In genomic region chr2:159497256-159497655, GRCh38 we compare ENCODE assay signal across 8 cellular contexts.
DNase-seq lines count a peak whose midpoint lies in the region; ATAC-seq, FAIRE-seq and TF ChIP-seq lines count a peak whose summit lies in the region.

No MANE protein-coding gene starts in this region.

- H3K9me3 Mint-ChIP-seq in natural killer cell: no peaks in the 10 kb centered on the region

- H3K27ac Mint-ChIP-seq in natural killer cell: peak overlapping the region; percentile 10 to 47

- no peaks in the 10 kb centered on the region for H3K36me3 Mint-ChIP-seq in natural killer cell

- H3K36me3 ChIP-seq in Panc1 (ENCODE audit: control insufficient read depth, insufficient read depth, low read length): no peaks in the 10 kb centered on the region

- no peaks in the 10 kb centered on the region for H3K27me3 Mint-ChIP-seq in natural killer cell (ENCODE audit: low read depth in 2 of 2)

- no peak overlapping the region for H3K27ac ChIP-seq in Panc1 (ENCODE audit: low read length)

- ATAC-seq in Panc1 (peak; percentile 83), natural killer cell (peak in 2 of 3 donors; percentile 49 to 62), GM18861 (IDR thresholded peaks at IDR 0.05; ENCODE audit: unreplicated experiment) (no peak), HG02852 (IDR thresholded peaks at IDR 0.05; ENCODE audit: unreplicated experiment) (no peak), HG02981 (IDR thresholded peaks at IDR 0.05; ENCODE audit: unreplicated experiment) (no peak)

- no peak for DNase-seq in GM18507 (ENCODE audit: extremely low spot score, insufficient read length, low read depth)
- no peak for DNase-seq in Panc1 (ENCODE audit: low read depth, low spot score)
- peak; percentile 93 for DNase-seq in epithelial cell of esophagus (ENCODE audit: low read depth)
- DNase-seq in natural killer cell: no peak
- DNase-seq in COLO668 (lab: John Stamatoyannopoulos, UW; ENCODE audit: unreplicated experiment): no peak

- H3K27me3 ChIP-seq in Panc1 (ENCODE audit: control insufficient read depth, insufficient read depth, low read length): no peaks in the 10 kb centered on the region

- no peak overlapping the region for H3K4me3 Mint-ChIP-seq in natural killer cell

- intact Hi-C loops in Panc1 (cut with micrococcal nuclease; ENCODE audit: unreplicated experiment): no loop called here
- intact Hi-C loops in natural killer cell (cut with micrococcal nuclease): no loop called here

- in situ Hi-C loops in Panc1 (cut with HindIII; ENCODE audit: low pct_unique_long_range_greater_than_20kb, low sequenced_read_pairs): no loop called here

- CTCF ChIA-PET in Panc1 (lab: Charles Lee): no interaction called here

- FAIRE-seq in GM18507 (lab: Jason Lieb, UNC): peak; percentile 9

- no peaks in the 10 kb centered on the region for H3K9me3 ChIP-seq in Panc1 (ENCODE audit: control insufficient read depth, insufficient read depth, low read depth, low read length)

- peaks cover 7 to 22% of the 10 kb centered on the region in 2 donors for H3K4me1 Mint-ChIP-seq in natural killer cell

- POLR2A ChIA-PET in Panc1 (lab: Charles Lee): interaction anchor here (1.2 kb wide), 1 partner anchor 118 kb away, joined by 7 read pairs; no protein-coding TSS in a partner anchor

- H3K4me1 ChIP-seq in Panc1 (ENCODE audit: control insufficient read depth, insufficient read depth, low read length): no peaks in the 10 kb centered on the region

- TF ChIP-seq CTCF in Panc1 (IDR thresholded peaks at IDR 0.05) (no peak), epithelial cell of esophagus (IDR thresholded peaks at IDR 0.05; ENCODE audit: insufficient read depth, low read depth, low read length, missing control alignments) (no peak), natural killer cell (IDR thresholded peaks at IDR 0.05) (no peak)

- TSS peak; percentile 36 for BruUV-seq in Panc1 (replicated peaks; lab: Mats Ljungman, UMichigan)

- no peak overlapping the region for H3K4me3 ChIP-seq in Panc1 (ENCODE audit: low read depth in 2 of 2, low read length in 2 of 2)
- no peak overlapping the region for H3K4me3 ChIP-seq in epithelial cell of esophagus (ENCODE audit: low read length)

Comparison
In these comparisons a context has a peak if more than half of its experiments do, and no peak if none do; other contexts are left out.
1. ATAC-seq: peak in Panc1 (single experiment) and natural killer cell (2 of 3); none in GM18861 (single experiment), HG02852 (single experiment) and HG02981 (single experiment).